Comparison of ENCODE assay signal across 16 cellular contexts in genomic region chr13:40175639-40176038, GRCh38.
"Had no signal": no experiment of that assay in that cellular context is flagged by ENCODE, and none has a peak within 500 bp of the region (broad histone marks: within the 10 kb centered on the region; RNA-seq: fewer than 3 reads in every experiment).

No MANE protein-coding gene starts in this region.

- H3K27me3 ChIP-seq: pancreas, right lobe of liver, thyroid gland had no signal

- FAIRE-seq: pancreas, urothelium cell line had no signal

- H3K4me1 ChIP-seq: right lobe of liver, thyroid gland had no signal

- H3K27ac ChIP-seq: dorsolateral prefrontal cortex, pancreas, right lobe of liver, thyroid gland had no signal

- H3K36me3 Mint-ChIP-seq: stimulated activated naive B cell treated with anti-CD40 and anti-IgM and Interleukin-4, amounts not matched to agents 10 μg/mL and 1 μg/mL and 100 μg/mL, for 72 hours had no signal

- H3K9me3 Mint-ChIP-seq: T-helper 1 cell treated with Interleukin-12 subunit alpha and Interleukin-12 subunit beta and Interleukin-4 antibody, amounts not matched to agents 30 μg/mL and 1 μg/mL, for 36 hours had no signal

- H3K9me3 ChIP-seq: pancreas, right lobe of liver, thyroid gland had no signal

- H3K4me3 ChIP-seq: dorsolateral prefrontal cortex, pancreas, right lobe of liver, thyroid gland had no signal

- H3K4me3 Mint-ChIP-seq: naive thymus-derived CD8-positive, alpha-beta T cell; stimulated activated naive B cell treated with anti-CD40 and anti-IgM and Interleukin-4, amounts not matched to agents 10 μg/mL and 1 μg/mL and 100 μg/mL, for 72 hours; T-helper 1 cell treated with Interleukin-12 subunit alpha and Interleukin-12 subunit beta and Interleukin-4 antibody, amounts not matched to agents 30 μg/mL and 1 μg/mL, for 36 hours had no signal

- H3K36me3 ChIP-seq: pancreas, right lobe of liver, thyroid gland had no signal

- DNase-seq: activated CD8-positive, alpha-beta memory T cell treated with anti-CD3 and anti-CD28 coated beads for 24 hours; activated CD8-positive, alpha-beta memory T cell treated with anti-CD3 and anti-CD28 coated beads, Interleukin-2, amount 50 U/mL, for 48 hours; activated effector memory CD4-positive, alpha-beta T cell treated with anti-CD3 and anti-CD28 coated beads, Interleukin-2, amount 50 U/mL, for 16 hours; activated naive CD4-positive, alpha-beta T cell treated with anti-CD3 and anti-CD28 coated beads, Interleukin-2, amount 50 U/mL, for 16 hours; activated T-cell treated with anti-CD3 and anti-CD28 coated beads, Interleukin-2, amount 50 U/mL, for 48 hours; amniotic stem cell; dorsolateral prefrontal cortex; mesendoderm; naive thymus-derived CD8-positive, alpha-beta T cell; pancreas; right lobe of liver; stimulated activated naive B cell treated with anti-CD40 and anti-IgM and Interleukin-4, amounts not matched to agents 10 μg/mL and 1 μg/mL and 100 μg/mL, for 72 hours; thyroid gland had no signal

- H3K27ac Mint-ChIP-seq: stimulated activated naive B cell treated with anti-CD40 and anti-IgM and Interleukin-4, amounts not matched to agents 10 μg/mL and 1 μg/mL and 100 μg/mL, for 72 hours; T-helper 1 cell treated with Interleukin-12 subunit alpha and Interleukin-12 subunit beta and Interleukin-4 antibody, amounts not matched to agents 30 μg/mL and 1 μg/mL, for 36 hours had no signal

- ATAC-seq: activated CD4-positive, CD25-positive, alpha-beta regulatory T cell treated with anti-CD3 and anti-CD28 coated beads, Interleukin-2, amount 50 U/mL, for 24 hours; naive thymus-derived CD8-positive, alpha-beta T cell; pancreas; right lobe of liver; stimulated activated naive B cell treated with anti-CD40 and anti-IgM and Interleukin-4, amounts not matched to agents 10 μg/mL and 1 μg/mL and 100 μg/mL, for 72 hours had no signal

- H3K27me3 Mint-ChIP-seq: naive thymus-derived CD8-positive, alpha-beta T cell had no signal
